Comparison of ENCODE assay signal across 8 cellular contexts in the genomic region with DNA sequence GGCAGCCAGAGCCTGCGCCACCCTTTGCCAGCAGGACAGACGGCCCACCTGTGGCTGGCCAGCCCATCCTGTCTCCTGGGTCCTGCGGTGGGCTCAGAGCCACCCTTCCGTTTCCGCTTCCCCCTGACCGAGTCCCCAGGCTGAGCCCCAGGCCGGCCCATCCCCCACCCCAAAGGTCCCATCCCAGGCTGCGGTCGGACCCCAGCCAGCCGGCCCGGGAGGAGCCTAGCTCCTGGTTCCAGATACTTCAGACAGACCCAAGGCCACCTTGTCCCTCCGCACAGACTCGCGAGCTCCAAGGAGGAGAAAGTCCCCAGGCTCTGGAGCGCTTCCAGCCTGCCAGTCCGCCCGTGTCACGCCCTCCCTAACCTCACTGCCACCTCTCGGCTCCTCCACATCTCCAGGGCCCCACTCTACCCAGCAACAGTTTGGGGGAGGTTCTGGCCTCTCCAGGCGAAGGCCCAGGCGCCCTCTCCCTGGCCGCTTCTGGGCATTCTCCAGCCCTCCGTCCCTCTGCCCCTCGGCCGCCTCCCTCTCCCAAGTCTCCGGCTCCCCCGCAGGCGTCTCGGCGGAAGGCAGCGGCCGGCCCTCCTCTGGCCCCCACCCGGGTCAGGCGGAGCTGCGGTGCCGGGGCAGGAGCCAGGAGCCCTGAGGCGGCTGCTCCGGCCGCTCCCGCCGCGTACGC. TPM values are rescaled to one million over a fixed set of nuclear protein-coding genes. Genes with fewer than 3 reads are reported as not detected.
A peak's percentile ranks its signal among the peaks of the same experiment; 100 is the strongest.
DNase-seq lines count a peak whose midpoint lies in the region; TF ChIP-seq lines count a peak whose summit lies in the region.

No MANE protein-coding gene starts in this region.

- peaks cover 34% of the 10 kb centered on the region for H3K36me3 ChIP-seq in BLaER1
- no peaks in the 10 kb centered on the region for H3K36me3 ChIP-seq in HUES64 (ENCODE audit: insufficient read depth, low read length)
- H3K36me3 ChIP-seq in endocrine pancreas (ENCODE audit: control insufficient read depth, insufficient read depth, low read length) = no peaks in the 10 kb centered on the region

- H4K20me1 ChIP-seq in BLaER1 = peaks cover 44% of the 10 kb centered on the region

- H3K27ac Mint-ChIP-seq in nephron progenitor cell = no peak overlapping the region

- POLR2A ChIA-PET in GM10248 (lab: Yijun Ruan, JAX) = no interaction called here

- peaks cover 22% of the 10 kb centered on the region for H3K4me1 Mint-ChIP-seq in nephron progenitor cell

- H3K9me3 ChIP-seq in BLaER1 (no peaks in the 10 kb centered on the region), HUES64 (ENCODE audit: insufficient read depth, low read depth, low read length) (no peaks in the 10 kb centered on the region), endocrine pancreas (ENCODE audit: control insufficient read depth, low read length) (no peaks in the 10 kb centered on the region)

- WGBS in HUES64 = under 1% methylated on average over 43 of the region's 43 CpGs

- TF ChIP-seq CTCF in nephron progenitor cell (IDR thresholded peaks at IDR 0.05) (no peak), GM10248 (IDR thresholded peaks at IDR 0.05; ENCODE audit: control extremely low read depth, extremely low read depth, low read depth, missing control alignments) (no peak)

- H3K4me3 Mint-ChIP-seq in nephron progenitor cell = peak overlapping the region; percentile 87

- no peaks in the 10 kb centered on the region for H3K36me3 Mint-ChIP-seq in nephron progenitor cell (ENCODE audit: low read depth)

- peak overlapping the region; percentile 99 for H3K4me2 ChIP-seq in BLaER1

- H3K27me3 ChIP-seq in BLaER1 = no peaks in the 10 kb centered on the region
- peaks cover 69% of the 10 kb centered on the region for H3K27me3 ChIP-seq in HUES64 (ENCODE audit: insufficient read depth, low read length)
- H3K27me3 ChIP-seq in endocrine pancreas (ENCODE audit: control insufficient read depth, insufficient read depth, low read length) = peaks cover 3% of the 10 kb centered on the region

- DNase-seq in nephron progenitor cell = peak; percentile 66
- DNase-seq in GDM1 (lab: John Stamatoyannopoulos, UW) = no peak
- DNase-seq in SHP77 treated with DMSO at 0.1 percent for 48 hours (lab: John Stamatoyannopoulos, UW) = no peak
- no peak for DNase-seq in LoVo (ENCODE audit: low spot score)
- no peak for DNase-seq in GM10248 (ENCODE audit: extremely low spot score)

- H3K9ac ChIP-seq in BLaER1 = peak overlapping the region; percentile 98
- H3K9ac ChIP-seq in HUES64 (ENCODE audit: low read depth, low read length) = peak overlapping the region; percentile 49
- H3K9ac ChIP-seq in endocrine pancreas (ENCODE audit: control insufficient read depth, insufficient read depth, low read length) = peak overlapping the region; percentile 44

- H3K9me3 Mint-ChIP-seq in nephron progenitor cell = no peaks in the 10 kb centered on the region

- peak overlapping the region; percentile 99 for H3K27ac ChIP-seq in BLaER1
- no peak overlapping the region for H3K27ac ChIP-seq in HUES64 (ENCODE audit: low read depth, low read length)

- peak overlapping the region; percentile 97 for H3K4me3 ChIP-seq in BLaER1
- peak overlapping the region; percentile 76 for H3K4me3 ChIP-seq in HUES64 (ENCODE audit: low read length)
- no peak overlapping the region for H3K4me3 ChIP-seq in endocrine pancreas (ENCODE audit: control insufficient read depth, insufficient read depth, low read length)

- peaks cover 58% of the 10 kb centered on the region for H3K4me1 ChIP-seq in BLaER1
- H3K4me1 ChIP-seq in HUES64 (ENCODE audit: insufficient read depth, low read length) = 0 out of 2 replicates have a peak, but pooled peaks cover 14% of the 10 kb centered on the region
- no peaks in the 10 kb centered on the region for H3K4me1 ChIP-seq in endocrine pancreas (ENCODE audit: control insufficient read depth, insufficient read depth, low read length)

- CTCF ChIA-PET in GM10248 (lab: Yijun Ruan, JAX) = no interaction called here

- peaks cover 64% of the 10 kb centered on the region for H3K27me3 Mint-ChIP-seq in nephron progenitor cell (ENCODE audit: low read depth, poor library complexity)

RNA-seq across cellular contexts. Expression of a gene that starts 0.8 kb away (rescaled TPM):
- 9.4 TPM for polyA plus RNA-seq in HUES64 (2013, experiment 1 of 2)
- 8.2 TPM for polyA plus RNA-seq in HUES64 (2013, experiment 2 of 2)

Comparison
In these comparisons a context has a peak if more than half of its experiments do, and no peak if none do; other contexts are left out.
1. H3K9ac ChIP-seq: peak in every context shown above with its lines; median percentile 98 in BLaER1; 49 in HUES64; 44 in endocrine pancreas.